ENCODE assay signal across 1 cellular context in the genomic region with DNA sequence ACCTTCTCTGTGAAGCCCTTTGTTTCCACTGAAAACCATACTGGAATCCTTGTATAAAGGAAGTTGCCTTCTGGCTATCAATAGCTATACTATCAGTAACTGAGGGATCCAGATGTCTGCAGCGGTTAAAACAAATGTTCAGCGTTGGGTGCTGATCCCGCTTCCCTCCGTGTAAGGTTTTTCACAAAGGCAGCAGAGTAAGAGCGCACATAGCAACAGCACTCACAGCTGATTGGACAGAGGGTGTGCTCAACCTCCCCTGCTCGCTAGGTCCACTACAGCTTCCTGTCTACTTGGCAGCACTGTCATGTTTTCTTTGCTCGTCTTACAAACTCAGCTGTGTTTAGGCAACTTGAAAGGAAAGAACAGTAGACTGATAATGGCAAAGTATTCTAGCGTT.
TF ChIP-seq lines count a peak whose summit lies in the region.

No MANE protein-coding gene starts in this region.

TF ChIP-seq in HepG2, 621 proteins besides CTCF, POLR2A, EP300 and RAD21 (continued from another document and continues in another):
- no peak for TF ChIP-seq TSC22D2 (CRISPR knock-in tag; IDR thresholded peaks at IDR 0.05; ENCODE audit: borderline replicate concordance)
- TF ChIP-seq ZMYM4 (CRISPR knock-in tag; IDR thresholded peaks at IDR 0.05) = peak; percentile 47
- TF ChIP-seq SMARCE1 (IDR thresholded peaks at IDR 0.05; ENCODE audit: borderline replicate concordance) = no peak
- TF ChIP-seq MAFG (CRISPR knock-in tag; IDR thresholded peaks at IDR 0.05) = no peak
- TF ChIP-seq ZNF251 (CRISPR knock-in tag; IDR thresholded peaks at IDR 0.05) = no peak
- TF ChIP-seq, protein P1, sequence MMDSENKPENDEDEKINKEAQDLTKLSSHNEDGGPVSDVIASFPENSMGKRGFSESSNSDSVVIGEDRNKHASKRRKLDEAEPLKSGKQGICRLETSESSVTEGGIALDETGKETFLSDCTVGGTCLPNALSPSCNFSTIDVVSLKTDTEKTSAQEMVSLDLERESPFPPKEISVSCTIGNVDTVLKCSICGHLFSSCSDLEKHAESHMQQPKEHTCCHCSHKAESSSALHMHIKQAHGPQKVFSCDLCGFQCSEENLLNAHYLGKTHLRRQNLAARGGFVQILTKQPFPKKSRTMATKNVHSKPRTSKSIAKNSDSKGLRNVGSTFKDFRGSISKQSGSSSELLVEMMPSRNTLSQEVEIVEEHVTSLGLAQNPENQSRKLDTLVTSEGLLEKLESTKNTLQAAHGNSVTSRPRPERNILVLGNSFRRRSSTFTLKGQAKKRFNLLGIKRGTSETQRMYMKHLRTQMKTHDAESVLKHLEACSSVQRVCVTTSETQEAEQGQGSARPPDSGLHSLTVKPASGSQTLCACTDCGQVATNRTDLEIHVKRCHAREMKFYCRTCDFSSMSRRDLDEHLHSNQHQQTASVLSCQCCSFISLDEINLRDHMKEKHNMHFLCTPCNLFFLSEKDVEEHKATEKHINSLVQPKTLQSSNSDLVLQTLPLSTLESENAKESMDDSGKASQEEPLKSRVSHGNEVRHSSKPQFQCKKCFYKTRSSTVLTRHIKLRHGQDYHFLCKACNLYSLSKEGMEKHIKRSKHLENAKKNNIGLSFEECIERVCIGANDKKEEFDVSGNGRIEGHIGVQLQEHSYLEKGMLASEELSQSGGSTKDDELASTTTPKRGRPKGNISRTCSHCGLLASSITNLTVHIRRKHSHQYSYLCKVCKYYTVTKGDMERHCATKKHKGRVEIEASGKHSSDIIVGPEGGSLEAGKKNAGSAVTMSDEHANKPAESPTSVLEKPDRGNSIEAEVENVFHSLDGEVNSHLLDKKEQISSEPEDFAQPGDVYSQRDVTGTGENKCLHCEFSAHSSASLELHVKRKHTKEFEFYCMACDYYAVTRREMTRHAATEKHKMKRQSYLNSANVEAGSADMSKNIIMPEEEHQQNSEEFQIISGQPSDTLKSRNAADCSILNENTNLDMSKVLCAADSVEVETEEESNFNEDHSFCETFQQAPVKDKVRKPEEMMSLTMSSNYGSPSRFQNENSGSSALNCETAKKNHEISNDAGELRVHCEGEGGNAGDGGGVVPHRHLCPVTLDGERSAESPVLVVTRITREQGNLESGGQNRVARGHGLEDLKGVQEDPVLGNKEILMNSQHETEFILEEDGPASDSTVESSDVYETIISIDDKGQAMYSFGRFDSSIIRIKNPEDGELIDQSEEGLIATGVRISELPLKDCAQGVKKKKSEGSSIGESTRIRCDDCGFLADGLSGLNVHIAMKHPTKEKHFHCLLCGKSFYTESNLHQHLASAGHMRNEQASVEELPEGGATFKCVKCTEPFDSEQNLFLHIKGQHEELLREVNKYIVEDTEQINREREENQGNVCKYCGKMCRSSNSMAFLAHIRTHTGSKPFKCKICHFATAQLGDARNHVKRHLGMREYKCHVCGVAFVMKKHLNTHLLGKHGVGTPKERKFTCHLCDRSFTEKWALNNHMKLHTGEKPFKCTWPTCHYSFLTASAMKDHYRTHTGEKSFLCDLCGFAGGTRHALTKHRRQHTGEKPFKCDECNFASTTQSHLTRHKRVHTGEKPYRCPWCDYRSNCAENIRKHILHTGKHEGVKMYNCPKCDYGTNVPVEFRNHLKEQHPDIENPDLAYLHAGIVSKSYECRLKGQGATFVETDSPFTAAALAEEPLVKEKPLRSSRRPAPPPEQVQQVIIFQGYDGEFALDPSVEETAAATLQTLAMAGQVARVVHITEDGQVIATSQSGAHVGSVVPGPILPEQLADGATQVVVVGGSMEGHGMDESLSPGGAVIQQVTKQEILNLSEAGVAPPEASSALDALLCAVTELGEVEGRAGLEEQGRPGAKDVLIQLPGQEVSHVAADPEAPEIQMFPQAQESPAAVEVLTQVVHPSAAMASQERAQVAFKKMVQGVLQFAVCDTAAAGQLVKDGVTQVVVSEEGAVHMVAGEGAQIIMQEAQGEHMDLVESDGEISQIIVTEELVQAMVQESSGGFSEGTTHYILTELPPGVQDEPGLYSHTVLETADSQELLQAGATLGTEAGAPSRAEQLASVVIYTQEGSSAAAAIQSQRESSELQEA (CRISPR knock-in tag; IDR thresholded peaks at IDR 0.05; ENCODE audit: not compliant biosample characterization) = no peak
- no peak for TF ChIP-seq HMG20A (CRISPR knock-in tag; IDR thresholded peaks at IDR 0.05; ENCODE audit: borderline replicate concordance)
- TF ChIP-seq, protein P2, sequence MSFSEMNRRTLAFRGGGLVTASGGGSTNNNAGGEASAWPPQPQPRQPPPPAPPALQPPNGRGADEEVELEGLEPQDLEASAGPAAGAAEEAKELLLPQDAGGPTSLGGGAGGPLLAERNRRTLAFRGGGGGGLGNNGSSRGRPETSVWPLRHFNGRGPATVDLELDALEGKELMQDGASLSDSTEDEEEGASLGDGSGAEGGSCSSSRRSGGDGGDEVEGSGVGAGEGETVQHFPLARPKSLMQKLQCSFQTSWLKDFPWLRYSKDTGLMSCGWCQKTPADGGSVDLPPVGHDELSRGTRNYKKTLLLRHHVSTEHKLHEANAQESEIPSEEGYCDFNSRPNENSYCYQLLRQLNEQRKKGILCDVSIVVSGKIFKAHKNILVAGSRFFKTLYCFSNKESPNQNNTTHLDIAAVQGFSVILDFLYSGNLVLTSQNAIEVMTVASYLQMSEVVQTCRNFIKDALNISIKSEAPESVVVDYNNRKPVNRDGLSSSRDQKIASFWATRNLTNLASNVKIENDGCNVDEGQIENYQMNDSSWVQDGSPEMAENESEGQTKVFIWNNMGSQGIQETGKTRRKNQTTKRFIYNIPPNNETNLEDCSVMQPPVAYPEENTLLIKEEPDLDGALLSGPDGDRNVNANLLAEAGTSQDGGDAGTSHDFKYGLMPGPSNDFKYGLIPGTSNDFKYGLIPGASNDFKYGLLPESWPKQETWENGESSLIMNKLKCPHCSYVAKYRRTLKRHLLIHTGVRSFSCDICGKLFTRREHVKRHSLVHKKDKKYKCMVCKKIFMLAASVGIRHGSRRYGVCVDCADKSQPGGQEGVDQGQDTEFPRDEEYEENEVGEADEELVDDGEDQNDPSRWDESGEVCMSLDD (CRISPR knock-in tag; IDR thresholded peaks at IDR 0.05; ENCODE audit: borderline replicate concordance) = no peak
- TF ChIP-seq ZNF331 (CRISPR knock-in tag; IDR thresholded peaks at IDR 0.05) = 0 out of 2 replicates have a peak, but pooled peaks have one; percentile 26
- peak; percentile 36; the same call in 1 of the 2 replicates for TF ChIP-seq HOMEZ (CRISPR knock-in tag; IDR thresholded peaks at IDR 0.05; ENCODE audit: low read depth)
- no peak for TF ChIP-seq KLF13 (CRISPR knock-in tag; IDR thresholded peaks at IDR 0.05)
- TF ChIP-seq RNF2 (conservative IDR thresholded peaks at IDR 0.05; ENCODE audit: low read depth) = no peak
- no peak for TF ChIP-seq SOX13 (IDR thresholded peaks at IDR 0.05)
- TF ChIP-seq SOX13 (CRISPR knock-in tag; conservative IDR thresholded peaks at IDR 0.05 in 1 of 2, IDR thresholded peaks at IDR 0.05 in 1 of 2) = no peak
- TF ChIP-seq RCOR2 (CRISPR knock-in tag; IDR thresholded peaks at IDR 0.05) = no peak
- TF ChIP-seq ZNF382 (CRISPR knock-in tag; IDR thresholded peaks at IDR 0.05; ENCODE audit: borderline replicate concordance) = no peak
- TF ChIP-seq ZNF709 (CRISPR knock-in tag; IDR thresholded peaks at IDR 0.05) = no peak
- no peak for TF ChIP-seq TFDP2 (CRISPR knock-in tag; IDR thresholded peaks at IDR 0.05)
- no peak for TF ChIP-seq GFI1 (CRISPR knock-in tag; IDR thresholded peaks at IDR 0.05; ENCODE audit: borderline replicate concordance)
- no peak for TF ChIP-seq ZNF879 (CRISPR knock-in tag; IDR thresholded peaks at IDR 0.05)
- TF ChIP-seq, protein P3, sequence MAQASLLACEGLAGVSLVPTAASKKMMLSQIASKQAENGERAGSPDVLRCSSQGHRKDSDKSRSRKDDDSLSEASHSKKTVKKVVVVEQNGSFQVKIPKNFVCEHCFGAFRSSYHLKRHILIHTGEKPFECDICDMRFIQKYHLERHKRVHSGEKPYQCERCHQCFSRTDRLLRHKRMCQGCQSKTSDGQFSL (CRISPR knock-in tag; IDR thresholded peaks at IDR 0.05) = no peak
- no peak for TF ChIP-seq CREBL2 (CRISPR knock-in tag; IDR thresholded peaks at IDR 0.05; ENCODE audit: borderline replicate concordance)
- peak; percentile 62; the same call in 1 of the 2 replicates for TF ChIP-seq ETV5 (CRISPR knock-in tag; IDR thresholded peaks at IDR 0.05; ENCODE audit: borderline replicate concordance)
- no peak for TF ChIP-seq ZNF550 (CRISPR knock-in tag; IDR thresholded peaks at IDR 0.05; ENCODE audit: borderline replicate concordance)
- TF ChIP-seq GABPA (IDR thresholded peaks at IDR 0.05; ENCODE audit: low read depth, low read length) = no peak
- peak; percentile 59 for TF ChIP-seq GABPA (CRISPR knock-in tag; IDR thresholded peaks at IDR 0.05; ENCODE audit: low read depth)
- TF ChIP-seq YEATS2 (CRISPR knock-in tag; IDR thresholded peaks at IDR 0.05; ENCODE audit: borderline replicate concordance) = peak; percentile 35; the same call in 1 of the 2 replicates
- TF ChIP-seq ZNF513 (CRISPR knock-in tag; conservative IDR thresholded peaks at IDR 0.05) = no peak
- peak; percentile 63 for TF ChIP-seq TEAD3 (CRISPR knock-in tag; optimal IDR thresholded peaks at IDR 0.05; ENCODE audit: borderline replicate concordance)
- TF ChIP-seq ZNF557 (CRISPR knock-in tag; IDR thresholded peaks at IDR 0.05) = no peak
- no peak for TF ChIP-seq AKAP8 (CRISPR knock-in tag; IDR thresholded peaks at IDR 0.05)
- TF ChIP-seq MTA3 (CRISPR knock-in tag; IDR thresholded peaks at IDR 0.05) = no peak
- no peak for TF ChIP-seq ZNF335 (CRISPR knock-in tag; IDR thresholded peaks at IDR 0.05)
- no peak for TF ChIP-seq ZUFSP (CRISPR knock-in tag; IDR thresholded peaks at IDR 0.05; ENCODE audit: borderline replicate concordance)
- TF ChIP-seq, protein P4, sequence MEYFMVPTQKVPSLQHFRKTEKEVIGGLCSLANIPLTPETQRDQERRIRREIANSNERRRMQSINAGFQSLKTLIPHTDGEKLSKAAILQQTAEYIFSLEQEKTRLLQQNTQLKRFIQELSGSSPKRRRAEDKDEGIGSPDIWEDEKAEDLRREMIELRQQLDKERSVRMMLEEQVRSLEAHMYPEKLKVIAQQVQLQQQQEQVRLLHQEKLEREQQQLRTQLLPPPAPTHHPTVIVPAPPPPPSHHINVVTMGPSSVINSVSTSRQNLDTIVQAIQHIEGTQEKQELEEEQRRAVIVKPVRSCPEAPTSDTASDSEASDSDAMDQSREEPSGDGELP (IDR thresholded peaks at IDR 0.05; ENCODE audit: borderline replicate concordance, low read depth) = peak; percentile 88; the same call in 1 of the 2 replicates
- peak; percentile 28; the same call in 1 of the 2 replicates for TF ChIP-seq ZNF7 (CRISPR knock-in tag; IDR thresholded peaks at IDR 0.05)
- no peak for TF ChIP-seq CCDC6 (CRISPR knock-in tag; IDR thresholded peaks at IDR 0.05)
- no peak for TF ChIP-seq ATAD3A (CRISPR knock-in tag; IDR thresholded peaks at IDR 0.05)
- TF ChIP-seq KLF6 (CRISPR knock-in tag; IDR thresholded peaks at IDR 0.05) = no peak
- no peak for TF ChIP-seq ZBTB33 (CRISPR knock-in tag; IDR thresholded peaks at IDR 0.05)
